8 cellular contexts compared by ENCODE assay signal in genomic region chr15:76903251-76903681, GRCh38. TPM values are rescaled to one million over a fixed set of nuclear protein-coding genes. Genes with fewer than 3 reads are reported as not detected.
DNase-seq lines count a peak whose midpoint lies in the region; ATAC-seq, FAIRE-seq and TF ChIP-seq lines count a peak whose summit lies in the region.

No MANE protein-coding gene starts in this region.

- H3K4me1 ChIP-seq in CD4-positive, alpha-beta memory T cell (ENCODE audit: insufficient read depth, low read length): peaks cover 36% of the 10 kb centered on the region
- H3K4me1 ChIP-seq in endothelial cell of umbilical vein (ENCODE audit: control insufficient read depth, extremely low read depth, insufficient read depth, low read length): peaks cover 12% of the 10 kb centered on the region

- H3K36me3 Mint-ChIP-seq in CD4-positive, alpha-beta memory T cell: peaks cover 6% of the 10 kb centered on the region in 2 donors

- H3K4me1 Mint-ChIP-seq in CD4-positive, alpha-beta memory T cell: peaks cover 26 to 41% (median 32%) of the 10 kb centered on the region in 4 donors

- TF ChIP-seq POLR2A in endothelial cell of umbilical vein (IDR thresholded peaks at IDR 0.05; ENCODE audit: low read depth, low read length): no peak
- TF ChIP-seq POLR2A in GM18505 (IDR thresholded peaks at IDR 0.05; ENCODE audit: borderline replicate concordance, extremely low read depth, insufficient read depth, insufficient read length): no peak

- H3K4me3 ChIP-seq in CD4-positive, alpha-beta memory T cell (ENCODE audit: low read length in 2 of 2): no peak overlapping the region
- H3K4me3 ChIP-seq in endothelial cell of umbilical vein (replicated peaks in 1 of 3; ENCODE audit: insufficient read depth in 1 of 3, low read depth in 1 of 3, low read length in 3 of 3): no peak overlapping the region

- peak overlapping the region; percentile 80 to 98 (median 96) for H3K27ac Mint-ChIP-seq in CD4-positive, alpha-beta memory T cell

- no peaks in the 10 kb centered on the region for H3K9me1 ChIP-seq in endothelial cell of umbilical vein (replicated peaks; ENCODE audit: control insufficient read depth, extremely low read depth, insufficient read depth, low read length)

- CTCF ChIA-PET in CD4-positive, alpha-beta memory T cell (lab: Charles Lee; ENCODE audit: partially characterized antibody): interaction anchor here (0.7 to 1.4 kb wide), 3 partner anchors 20 to 640 kb away, joined by 3 to 4 read pairs (median 3); no protein-coding TSS in a partner anchor
- CTCF ChIA-PET in RWPE1 (lab: Yijun Ruan, JAX) (interaction anchor here (0.6 kb wide), 2 partner anchors 99 to 640 kb away, joined by 3 read pairs; no protein-coding TSS in a partner anchor), endothelial cell of umbilical vein (lab: Charles Lee) (interaction anchor here (1.2 kb wide), 1 partner anchor 22 kb away, joined by 3 read pairs; no protein-coding TSS in a partner anchor)

- BruUV-seq in endothelial cell of umbilical vein (replicated peaks; lab: Mats Ljungman, UMichigan): no TSS peak

- no peaks in the 10 kb centered on the region for H3K9me3 Mint-ChIP-seq in CD4-positive, alpha-beta memory T cell

- no peak overlapping the region for H2AFZ ChIP-seq in endothelial cell of umbilical vein (ENCODE audit: low read depth, low read length)

- peak; percentile 38 for FAIRE-seq in endothelial cell of umbilical vein (lab: Jason Lieb, UNC)

- intact Hi-C loops in CD4-positive, alpha-beta memory T cell (cut with micrococcal nuclease): loop anchor here (1.0 to 10.0 kb wide), 3 partner anchors 119 to 594 kb away; partner anchors contain the start of genes HMG20A and PEAK1
- intact Hi-C loops in endothelial cell of umbilical vein (cut with micrococcal nuclease): no loop called here

- no peaks in the 10 kb centered on the region for H3K9me3 ChIP-seq in CD4-positive, alpha-beta memory T cell (ENCODE audit: control insufficient read depth in 1 of 2, low read length in 2 of 2)
- H3K9me3 ChIP-seq in endothelial cell of umbilical vein (replicated peaks; ENCODE audit: control insufficient read depth, insufficient read depth, low read length): no peaks in the 10 kb centered on the region

- no peaks in the 10 kb centered on the region for H3K27me3 ChIP-seq in CD4-positive, alpha-beta memory T cell (ENCODE audit: insufficient read depth, low read length)
- H3K27me3 ChIP-seq in endothelial cell of umbilical vein (ENCODE audit: control insufficient read depth in 2 of 2, insufficient read depth in 2 of 2, low read length in 2 of 2): no peaks in the 10 kb centered on the region

- dilution Hi-C loops in endothelial cell of umbilical vein (cut with MboI; ENCODE audit: extremely low pct_ligation_motif_present, low sequenced_read_pairs): no loop called here

- H3K27me3 Mint-ChIP-seq in CD4-positive, alpha-beta memory T cell: no peaks in the 10 kb centered on the region

- peak in 4 of 5 donors; percentile 15 to 31 (median 20) for DNase-seq in CD4-positive, alpha-beta memory T cell
- DNase-seq in GM13977 (ENCODE audit: low spot score): peak; percentile 42
- no peak for DNase-seq in RWPE1 (ENCODE audit: low spot score)
- peak; percentile 23 for DNase-seq in endothelial cell of umbilical vein (ENCODE audit: low read depth, low spot score)
- DNase-seq in retina: peak; percentile 34

- peak; percentile 52 for TF ChIP-seq CTCF in GM13977 (IDR thresholded peaks at IDR 0.05; ENCODE audit: extremely low read depth, insufficient read depth, missing control alignments)
- TF ChIP-seq CTCF in RWPE1 (conservative IDR thresholded peaks at IDR 0.05; ENCODE audit: low read depth): peak; percentile 23; the same call in 1 of the 2 replicates
- TF ChIP-seq CTCF in endothelial cell of umbilical vein (IDR thresholded peaks at IDR 0.05; ENCODE audit: extremely low read depth in 1 of 2, insufficient read depth in 1 of 2, low read depth in 1 of 2, low read length in 2 of 2): no peak

- H3K4me2 ChIP-seq in endothelial cell of umbilical vein (ENCODE audit: insufficient read depth, low read length): no peak overlapping the region

- in situ Hi-C loops in GM13977 (cut with MboI; ENCODE audit: low pct_unique_long_range_greater_than_20kb, low sequenced_read_pairs, unreplicated experiment): no loop called here

- H3K36me3 ChIP-seq in CD4-positive, alpha-beta memory T cell (ENCODE audit: insufficient read depth, low read length): no peaks in the 10 kb centered on the region
- no peaks in the 10 kb centered on the region for H3K36me3 ChIP-seq in endothelial cell of umbilical vein (ENCODE audit: control insufficient read depth in 2 of 2, extremely low read depth in 1 of 2, insufficient read depth in 2 of 2, low read length in 2 of 2)

- POLR2A ChIA-PET in CD4-positive, alpha-beta memory T cell (lab: Charles Lee; ENCODE audit: partially characterized antibody): interaction anchor here (1.9 kb wide), 1 partner anchor 91 kb away, joined by 9 read pairs; the partner anchor contains the start of gene PSTPIP1
- POLR2A ChIA-PET in RWPE1 (lab: Yijun Ruan, JAX; ENCODE audit: low non-redundant PET) (no interaction called here), endothelial cell of umbilical vein (lab: Charles Lee) (no interaction called here)

- H3K79me2 ChIP-seq in endothelial cell of umbilical vein (ENCODE audit: control insufficient read depth, insufficient read depth, low read length): peaks cover 1% of the 10 kb centered on the region

- no peak overlapping the region for H3K27ac ChIP-seq in CD4-positive, alpha-beta memory T cell (ENCODE audit: low read depth, low read length)
- H3K27ac ChIP-seq in RWPE1 (no peak overlapping the region), endothelial cell of umbilical vein (ENCODE audit: insufficient read depth, low read depth, low read length) (no peak overlapping the region)

- H3K4me3 Mint-ChIP-seq in CD4-positive, alpha-beta memory T cell: peak overlapping the region; percentile 41 to 97 (median 94)

- ATAC-seq in GM18520 (IDR thresholded peaks at IDR 0.05; ENCODE audit: unreplicated experiment) (no peak), HG02884 (IDR thresholded peaks at IDR 0.05; ENCODE audit: unreplicated experiment) (no peak), GM18505 (IDR thresholded peaks at IDR 0.05; ENCODE audit: unreplicated experiment) (no peak)

- no peaks in the 10 kb centered on the region for H4K20me1 ChIP-seq in endothelial cell of umbilical vein (replicated peaks; ENCODE audit: control insufficient read depth, extremely low read depth, insufficient read depth, low read length)

- no peak overlapping the region for H3K9ac ChIP-seq in endothelial cell of umbilical vein (replicated peaks; ENCODE audit: extremely low read depth, insufficient read depth, low read length)

TF ChIP-seq in endothelial cell of umbilical vein, 7 proteins besides CTCF, POLR2A, EP300 and RAD21:
- TF ChIP-seq FOS (IDR thresholded peaks at IDR 0.05; ENCODE audit: borderline replicate concordance, insufficient read depth, low read length): no peak
- TF ChIP-seq JUN (IDR thresholded peaks at IDR 0.05; ENCODE audit: borderline replicate concordance, insufficient read depth, insufficient read length, low read depth): no peak
- TF ChIP-seq GATA2 (IDR thresholded peaks at IDR 0.05; ENCODE audit: insufficient read depth, insufficient read length, low read depth, low read length): no peak
- no peak for TF ChIP-seq MYC (IDR thresholded peaks at IDR 0.05; ENCODE audit: low read depth, low read length)
- no peak for TF ChIP-seq MAX (IDR thresholded peaks at IDR 0.05; ENCODE audit: insufficient read depth, insufficient read length)
- no peak for TF ChIP-seq EZH2 (IDR thresholded peaks at IDR 0.05; ENCODE audit: borderline replicate concordance, low read depth, low read length, severe bottlenecking)
- no peak for TF ChIP-seq POLR2AphosphoS5 (IDR thresholded peaks at IDR 0.05; ENCODE audit: insufficient read depth, low read depth, low read length)

RNA-seq across cellular contexts. Expression of gene SCAPER, which starts 1.9 kb away (rescaled TPM):
- total RNA-seq in CD4-positive, alpha-beta memory T cell: 10 to 100 TPM; 41.3 to 41.4 TPM
- 10 to 100 TPM in 1 of 2 donors, 1 to 10 TPM in 1; 7.2 to 27.3 TPM for polyA plus RNA-seq in CD4-positive, alpha-beta memory T cell
- 11.2 and 12.7 TPM in 2 replicates for total RNA-seq in endothelial cell of umbilical vein
- 1.5 and 2.7 TPM in 2 replicates for polyA plus RNA-seq in endothelial cell of umbilical vein
- 2.6 and 3.2 TPM in 2 replicates for polyA plus RNA-seq in endothelial cell of umbilical vein (2011; cell fraction: cytosol; rRNA removed)
- polyA plus RNA-seq in endothelial cell of umbilical vein (2011; cell fraction: nucleus; rRNA removed): 10.7 and 10.9 TPM in 2 replicates
- polyA plus RNA-seq in endothelial cell of umbilical vein (2012): 3.6 and 5.6 TPM in 2 replicates
- 4.0 and 4.8 TPM in 2 replicates for polyA minus RNA-seq in endothelial cell of umbilical vein
- 3.4 TPM for polyA minus RNA-seq in endothelial cell of umbilical vein (2011; cell fraction: cytosol; rRNA and poly(A)+ RNA removed)
- 23.5 and 24.0 TPM in 2 replicates for polyA minus RNA-seq in endothelial cell of umbilical vein (2011; cell fraction: nucleus; rRNA and poly(A)+ RNA removed)

RNA-seq across cellular contexts. Expression of gene RCN2, which starts 28.3 kb away (rescaled TPM):
- total RNA-seq in CD4-positive, alpha-beta memory T cell: 10 to 100 TPM; 28.4 to 30.2 TPM
- polyA plus RNA-seq in CD4-positive, alpha-beta memory T cell: 10 to 100 TPM; 38.2 to 46.5 TPM
- total RNA-seq in endothelial cell of umbilical vein: 69.8 and 71.9 TPM in 2 replicates
- polyA plus RNA-seq in endothelial cell of umbilical vein: 30.2 and 45.2 TPM in 2 replicates
- polyA plus RNA-seq in endothelial cell of umbilical vein (2011; cell fraction: cytosol; rRNA removed): 63.9 and 65.6 TPM in 2 replicates
- 26.9 and 45.4 TPM in 2 replicates for polyA plus RNA-seq in endothelial cell of umbilical vein (2011; cell fraction: nucleus; rRNA removed)
- polyA plus RNA-seq in endothelial cell of umbilical vein (2012): 65.8 and 70.5 TPM in 2 replicates
- 11.7 and 16.8 TPM in 2 replicates for polyA minus RNA-seq in endothelial cell of umbilical vein
- polyA minus RNA-seq in endothelial cell of umbilical vein (2011; cell fraction: cytosol; rRNA and poly(A)+ RNA removed): 20.1 TPM
- 9.9 and 13.4 TPM in 2 replicates for polyA minus RNA-seq in endothelial cell of umbilical vein (2011; cell fraction: nucleus; rRNA and poly(A)+ RNA removed)

Comparison
In these comparisons a context has a peak if more than half of its experiments do, and no peak if none do; other contexts are left out.
1. CTCF ChIP-seq: peak in GM13977 (single experiment) and RWPE1 (single experiment); none in endothelial cell of umbilical vein (0 of 2).